Comparison of ENCODE assay signal across 16 cellular contexts in genomic region chr6:42158631-42159030, GRCh38. TPM values are rescaled to one million over a fixed set of nuclear protein-coding genes. Genes with fewer than 3 reads are reported as not detected.
DNase-seq lines count a peak whose midpoint lies in the region; ATAC-seq and TF ChIP-seq lines count a peak whose summit lies in the region.
"Had no signal": no experiment of that assay in that cellular context is flagged by ENCODE, and none has a peak within 500 bp of the region (broad histone marks: within the 10 kb centered on the region; RNA-seq: fewer than 3 reads in every experiment).

No MANE protein-coding gene starts in this region.

- no peaks in the 10 kb centered on the region; the same call in 1 of the 2 replicates for H3F3A ChIP-seq in GM23248 (ENCODE audit: insufficient read depth)

- H3K9me2 ChIP-seq in GM23248 (ENCODE audit: insufficient read depth): no peaks in the 10 kb centered on the region

- TF ChIP-seq POLR2A in suprapubic skin (IDR thresholded peaks at IDR 0.05): no peak

- H3K27me3 ChIP-seq in GM23248 (replicated peaks; ENCODE audit: insufficient read depth) (no peaks in the 10 kb centered on the region), SJCRH30 (no peaks in the 10 kb centered on the region; the same call in 1 of the 2 replicates), esophagus (ENCODE audit: control insufficient read depth in 1 of 2, insufficient read depth in 2 of 2, low read length in 2 of 2) (no peaks in the 10 kb centered on the region), suprapubic skin (no peaks in the 10 kb centered on the region), right cardiac atrium (ENCODE audit: control insufficient read depth, insufficient read depth) (no peaks in the 10 kb centered on the region)

- H3K27ac ChIP-seq in GM23248 (peak overlapping the region; percentile 44; the same call in 1 of the 2 replicates), SJCRH30 (no peak overlapping the region), esophagus (ENCODE audit: low read depth in 2 of 2, low read length in 1 of 2) (peak overlapping the region; percentile 14 to 85), suprapubic skin (peak overlapping the region; percentile 55), right cardiac atrium (ENCODE audit: low read length) (no peak overlapping the region)
- H3K27ac ChIP-seq: 22Rv1, HL-60 had no signal

- H3K4me3 ChIP-seq in GM23248 (no peak overlapping the region), SJCRH30 (no peak overlapping the region), esophagus (ENCODE audit: low read depth in 1 of 2, low read length in 2 of 2) (no peak overlapping the region), suprapubic skin (no peak overlapping the region), right cardiac atrium (ENCODE audit: low read length) (no peak overlapping the region)

- DNase-seq in GM23248 (peak; percentile 20), SJCRH30 (peak; percentile 66 to 79), suprapubic skin (ENCODE audit: low spot score in 2 of 2) (no peak), right cardiac atrium (no peak), hippocampal formation (lab: John Stamatoyannopoulos, UW) (no peak)
- DNase-seq: CD8-positive, alpha-beta T cell; COR-L47; DMS153; DMS79 treated with DMSO at 0.1 percent for 48 hours had no signal

- in situ Hi-C loops in GM23248 (cut with MboI): no loop called here

- intact Hi-C loops in right cardiac atrium (cut with DNase I): no loop called here

- H3K4me1 ChIP-seq in GM23248 (ENCODE audit: insufficient read depth): peaks cover 12% of the 10 kb centered on the region
- H3K4me1 ChIP-seq in SJCRH30: peaks cover 3% of the 10 kb centered on the region
- H3K4me1 ChIP-seq in esophagus (ENCODE audit: control insufficient read depth in 2 of 2, insufficient read depth in 2 of 2, low read length in 1 of 2): peaks cover 6 to 13% of the 10 kb centered on the region in 2 donors
- peaks cover 34% of the 10 kb centered on the region for H3K4me1 ChIP-seq in suprapubic skin
- H3K4me1 ChIP-seq in right cardiac atrium (ENCODE audit: control insufficient read depth, insufficient read depth, low read length): no peaks in the 10 kb centered on the region

- TF ChIP-seq EP300 in suprapubic skin (IDR thresholded peaks at IDR 0.05): no peak

- no peaks in the 10 kb centered on the region for H3K36me3 ChIP-seq in GM23248 (ENCODE audit: low read depth)
- no peaks in the 10 kb centered on the region for H3K36me3 ChIP-seq in SJCRH30
- H3K36me3 ChIP-seq in esophagus (ENCODE audit: control insufficient read depth in 2 of 2, insufficient read depth in 2 of 2, low read length in 1 of 2): no peaks in the 10 kb centered on the region
- no peaks in the 10 kb centered on the region for H3K36me3 ChIP-seq in suprapubic skin

- peak overlapping the region; percentile 48; the same call in 1 of the 2 replicates for H3K9ac ChIP-seq in GM23248

- H3K9me3 ChIP-seq in GM23248 (ENCODE audit: low read depth) (no peaks in the 10 kb centered on the region), SJCRH30 (replicated peaks) (no peaks in the 10 kb centered on the region), esophagus (ENCODE audit: control insufficient read depth in 2 of 2, insufficient read depth in 1 of 2, low read depth in 1 of 2, low read length in 1 of 2) (peaks cover 0 to 3% of the 10 kb centered on the region in 2 donors), suprapubic skin (no peaks in the 10 kb centered on the region), right cardiac atrium (ENCODE audit: control insufficient read depth, low read length) (no peaks in the 10 kb centered on the region)

- no peak for TF ChIP-seq CTCF in suprapubic skin (IDR thresholded peaks at IDR 0.05)

- 0 out of 2 replicates have a peak overlapping the region, but pooled peaks have one; percentile 50 for H2AFZ ChIP-seq in GM23248

- no peaks in the 10 kb centered on the region for H4K20me1 ChIP-seq in GM23248 (ENCODE audit: insufficient read depth)

- WGBS in GM23248 (ENCODE audit: low coverage in 1 of 2, low lambda C conversion rate in 2 of 2, missing lambda C conversion rate in 2 of 2), 2 experiments: 76 to 81% methylated on average over 2 of the region's 2 CpGs
- 79 to 82% methylated on average over 2 of the region's 2 CpGs for WGBS in esophagus, 2 donors
- WGBS in suprapubic skin: 63% methylated on average over 1 of the region's 2 CpGs
- 74% methylated on average over 2 of the region's 2 CpGs for WGBS in right cardiac atrium

- H3K4me2 ChIP-seq in GM23248 (ENCODE audit: unreplicated experiment): no peak overlapping the region

- ATAC-seq in right cardiac atrium (no peak), GM18517 (IDR thresholded peaks at IDR 0.05; ENCODE audit: unreplicated experiment) (no peak)
- ATAC-seq: CD8-positive, alpha-beta T cell; HCT116 had no signal

- H3K79me2 ChIP-seq in GM23248 (ENCODE audit: insufficient read depth): no peaks in the 10 kb centered on the region

RNA-seq across cellular contexts. Expression of gene GUCA1A, which starts 14.5 kb away (rescaled TPM):
- total RNA-seq in GM23248 (2014; rRNA removed; shearing (Covaris generic)): not detected in 2 replicates
- polyA plus RNA-seq in GM23248 (2016; fragmentation: Nextera tagmentation; extraction: Ambion mirVana): not detected in 2 replicates
- total RNA-seq in SJCRH30 (2014; rRNA removed; shearing (Covaris generic)): not detected in 2 replicates
- not detected for polyA plus RNA-seq in esophagus
- under 1 TPM in 1 of 4 donors, not detected in 3; 0.76 TPM for total RNA-seq in suprapubic skin
- not detected for total RNA-seq in right cardiac atrium
- polyA plus RNA-seq in right cardiac atrium: not detected
- total RNA-seq: A673; CD8-positive, alpha-beta T cell had no signal
- polyA plus RNA-seq: CD14-positive monocyte had no signal

RNA-seq across cellular contexts. Expression of gene C6orf132, which starts 16.2 kb away (rescaled TPM):
- total RNA-seq in GM23248 (2014; rRNA removed; shearing (Covaris generic)): 4.2 and 5.2 TPM in 2 replicates
- polyA plus RNA-seq in GM23248 (2016; fragmentation: Nextera tagmentation; extraction: Ambion mirVana): 2.8 and 3.2 TPM in 2 replicates
- total RNA-seq in SJCRH30 (2014; rRNA removed; shearing (Covaris generic)): not detected in 2 replicates
- 100 to 1,000 TPM; 150 to 357 TPM for polyA plus RNA-seq in esophagus
- 100 to 1,000 TPM; 112 to 150 (median 122) TPM for total RNA-seq in suprapubic skin
- total RNA-seq in right cardiac atrium: 1 to 10 TPM in 3 of 4 donors, under 1 TPM in 1; 0.64 to 2.4 (median 1.6) TPM
- 1.8 TPM for polyA plus RNA-seq in right cardiac atrium
- polyA plus RNA-seq: CD14-positive monocyte had no signal

RNA-seq across cellular contexts. Expression of gene GUCA1B, which starts 36.1 kb away (rescaled TPM):
- total RNA-seq in GM23248 (2014; rRNA removed; shearing (Covaris generic)): 0.22 and 1.3 TPM in 2 replicates
- polyA plus RNA-seq in GM23248 (2016; fragmentation: Nextera tagmentation; extraction: Ambion mirVana): not detected in 2 replicates
- total RNA-seq in SJCRH30 (2014; rRNA removed; shearing (Covaris generic)): 0.14 and 0.25 TPM in 2 replicates
- polyA plus RNA-seq in esophagus: under 1 TPM; 0.24 to 0.45 TPM
- 1 to 10 TPM in 1 of 4 donors, under 1 TPM in 2, not detected in 1; 0.47 to 4.2 (median 0.76) TPM for total RNA-seq in suprapubic skin
- total RNA-seq in right cardiac atrium: 1 to 10 TPM; 1.0 to 2.5 (median 1.6) TPM
- polyA plus RNA-seq in right cardiac atrium: 0.11 TPM

RNA-seq across cellular contexts. Expression of gene MRPS10, which starts 59.0 kb away (rescaled TPM):
- 79.8 and 82.1 TPM in 2 replicates for total RNA-seq in GM23248 (2014; rRNA removed; shearing (Covaris generic))
- polyA plus RNA-seq in GM23248 (2016; fragmentation: Nextera tagmentation; extraction: Ambion mirVana): 60.6 and 65.1 TPM in 2 replicates
- total RNA-seq in SJCRH30 (2014; rRNA removed; shearing (Covaris generic)): 57.2 and 59.5 TPM in 2 replicates
- 10 to 100 TPM; 38.3 to 47.3 TPM for polyA plus RNA-seq in esophagus
- 10 to 100 TPM; 17.7 to 20.8 (median 20.3) TPM for total RNA-seq in suprapubic skin
- 10 to 100 TPM; 39.0 to 46.1 (median 42.0) TPM for total RNA-seq in right cardiac atrium
- 41.8 TPM for polyA plus RNA-seq in right cardiac atrium

Comparison
In these comparisons a context has a peak if more than half of its experiments do, and no peak if none do; other contexts are left out.
1. DNase-seq: peak in GM23248 (single experiment) and SJCRH30 (2 of 2); none in suprapubic skin (0 of 2), right cardiac atrium (0 of 3) and hippocampal formation (0 of 2).
2. H3K27ac ChIP-seq: peak in GM23248 (single experiment), esophagus (2 of 2) and suprapubic skin (single experiment); none in SJCRH30 (single experiment) and right cardiac atrium (single experiment).
3. RNA of gene C6orf132, which starts 16.2 kb away (total RNA-seq): 112 to 150 TPM in suprapubic skin; 4.2 to 5.2 TPM in GM23248, 0.64 to 2.4 TPM in right cardiac atrium and not detected in SJCRH30; every median in the first group is over 10 times any median in the second.